Comparison of ENCODE assay signal across 20 cellular contexts in genomic region chr2:231378028-231378722, GRCh38. TPM values are rescaled to one million over a fixed set of nuclear protein-coding genes. Genes with fewer than 3 reads are reported as not detected.
A peak's percentile ranks its signal among the peaks of the same experiment; 100 is the strongest.
DNase-seq lines count a peak whose midpoint lies in the region; ATAC-seq, FAIRE-seq and TF ChIP-seq lines count a peak whose summit lies in the region.
"Had no signal": no experiment of that assay in that cellular context is flagged by ENCODE, and none has a peak within 500 bp of the region (broad histone marks: within the 10 kb centered on the region; RNA-seq: fewer than 3 reads in every experiment).

No MANE protein-coding gene starts in this region.

- CTCF ChIA-PET in WTC11 (lab: Charles Lee) = interaction anchor here (1.1 to 2.3 kb wide), 6 partner anchors 10 to 34 kb away, joined by 3 to 16 read pairs (median 4); partner anchors contain the start of gene B3GNT7

- H3K27me3 ChIP-seq in left lung = no peaks in the 10 kb centered on the region
- H3K27me3 ChIP-seq: heart right ventricle, SJSA1, spleen, testis had no signal

- DNase-seq in Right ventricle myocardium inferior (ENCODE audit: missing footprints) (peak; percentile 50), left cardiac atrium (no peak), WTC11 (ENCODE audit: low spot score) (no peak), left lung (no peak), urothelium cell line (ENCODE audit: low spot score) (peak; percentile 66)
- DNase-seq in activated naive CD4-positive, alpha-beta T cell (lab: John Stamatoyannopoulos, UW) = no peak
- DNase-seq: activated naive CD4-positive, alpha-beta T cell treated with anti-CD3 and anti-CD28 coated beads, Interleukin-2, amount 50 U/mL, for 16 hours; heart right ventricle; NCI-H146; NCI-H774; occipital lobe; spleen; testis had no signal

- no peaks in the 10 kb centered on the region for H3K9me3 ChIP-seq in left lung
- H3K9me3 ChIP-seq: heart right ventricle, SJSA1, spleen, testis had no signal

- H3K27ac Mint-ChIP-seq in WTC11 = peak overlapping the region; percentile 82

- H3K4me3 Mint-ChIP-seq in WTC11 = no peak overlapping the region

- no peak overlapping the region for H3K4me3 ChIP-seq in left lung
- H3K4me3 ChIP-seq: heart right ventricle, lung, SJSA1, spleen, testis had no signal

- no peak for FAIRE-seq in urothelium cell line (lab: Jason Lieb, UNC)
- FAIRE-seq: D721Med, endothelial cell of umbilical vein had no signal

- H3K27me3 Mint-ChIP-seq in WTC11 (ENCODE audit: low read depth) = no peaks in the 10 kb centered on the region; the same call in 1 of the 2 replicates

- H3K36me3 Mint-ChIP-seq in WTC11 = peaks cover 3% of the 10 kb centered on the region; the same call in 1 of the 2 replicates

- no peaks in the 10 kb centered on the region for H3K4me1 ChIP-seq in left lung
- H3K4me1 ChIP-seq: spleen, testis had no signal

- POLR2A ChIA-PET in WTC11 (lab: Charles Lee) = interaction anchor here (1.0 kb wide), 1 partner anchor 33 kb away, joined by 3 read pairs; no protein-coding TSS in a partner anchor

- H3K36me3 ChIP-seq in left lung = no peaks in the 10 kb centered on the region
- H3K36me3 ChIP-seq: heart right ventricle, SJSA1, spleen had no signal

- ATAC-seq in Right ventricle myocardium inferior (peak; percentile 30), left cardiac atrium (no peak), WTC11 (no peak), left lung (peak; percentile 23), GM21717 (IDR thresholded peaks at IDR 0.05; ENCODE audit: unreplicated experiment) (no peak), HG03280 (IDR thresholded peaks at IDR 0.05; ENCODE audit: unreplicated experiment) (no peak)

- no peak for TF ChIP-seq CTCF in WTC11 (IDR thresholded peaks at IDR 0.05)
- no peak for TF ChIP-seq CTCF in left lung (IDR thresholded peaks at IDR 0.05)

- H3K27ac ChIP-seq in left lung = no peak overlapping the region
- H3K27ac ChIP-seq: heart right ventricle, SJSA1, spleen, testis, VCaP had no signal

- H3K9me3 Mint-ChIP-seq in WTC11 = no peaks in the 10 kb centered on the region

- peaks cover 54% of the 10 kb centered on the region for H3K4me1 Mint-ChIP-seq in WTC11

- intact Hi-C loops in Right ventricle myocardium inferior (cut with DNase I) (no loop called here), left cardiac atrium (cut with DNase I) (no loop called here), left lung (cut with DNase I) (no loop called here)

TF ChIP-seq in WTC11, 78 proteins besides CTCF, POLR2A, EP300 and RAD21:
- TF ChIP-seq, protein P1, sequence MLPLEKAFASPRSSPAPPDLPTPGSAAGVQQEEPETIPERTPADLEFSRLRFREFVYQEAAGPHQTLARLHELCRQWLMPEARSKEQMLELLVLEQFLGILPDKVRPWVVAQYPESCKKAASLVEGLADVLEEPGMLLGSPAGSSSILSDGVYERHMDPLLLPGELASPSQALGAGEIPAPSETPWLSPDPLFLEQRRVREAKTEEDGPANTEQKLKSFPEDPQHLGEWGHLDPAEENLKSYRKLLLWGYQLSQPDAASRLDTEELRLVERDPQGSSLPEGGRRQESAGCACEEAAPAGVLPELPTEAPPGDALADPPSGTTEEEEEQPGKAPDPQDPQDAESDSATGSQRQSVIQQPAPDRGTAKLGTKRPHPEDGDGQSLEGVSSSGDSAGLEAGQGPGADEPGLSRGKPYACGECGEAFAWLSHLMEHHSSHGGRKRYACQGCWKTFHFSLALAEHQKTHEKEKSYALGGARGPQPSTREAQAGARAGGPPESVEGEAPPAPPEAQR (CRISPR knock-in tag; IDR thresholded peaks at IDR 0.05) = no peak
- TF ChIP-seq ZNF232 (CRISPR knock-in tag; IDR thresholded peaks at IDR 0.05) = 0 out of 2 replicates have a peak, but pooled peaks have one; percentile 21
- no peak for TF ChIP-seq ELF4 (CRISPR knock-in tag; IDR thresholded peaks at IDR 0.05; ENCODE audit: low read depth)
- TF ChIP-seq SMAD3 (CRISPR knock-in tag; IDR thresholded peaks at IDR 0.05; ENCODE audit: borderline replicate concordance) = no peak
TF ChIP-seq in WTC11: peak in this region for 1.

RNA-seq across cellular contexts. Expression of gene B3GNT7, which starts 17.3 kb away (rescaled TPM):
- total RNA-seq in Right ventricle myocardium inferior (9.1 TPM), left cardiac atrium (1 to 10 TPM; 4.5 to 8.0 TPM), WTC11 (2021) (151 to 197 TPM (median 194 TPM) in 3 replicates), left lung (100 to 1,000 TPM in 1 of 2 donors, 10 to 100 TPM in 1; 32.6 to 107 TPM)
- total RNA-seq: SJSA1 had no signal

Comparison
In these comparisons a context has a peak if more than half of its experiments do, and no peak if none do; other contexts are left out.
1. ATAC-seq: peak in Right ventricle myocardium inferior (single experiment) and left lung (single experiment); none in left cardiac atrium (0 of 2), WTC11 (single experiment), GM21717 (single experiment) and HG03280 (single experiment).
2. DNase-seq: peak in Right ventricle myocardium inferior (single experiment) and urothelium cell line (single experiment); none in left cardiac atrium (single experiment), WTC11 (single experiment), left lung (0 of 2) and activated naive CD4-positive, alpha-beta T cell (0 of 4).